ENCODE assay signal across 19 cellular contexts in the genomic region with DNA sequence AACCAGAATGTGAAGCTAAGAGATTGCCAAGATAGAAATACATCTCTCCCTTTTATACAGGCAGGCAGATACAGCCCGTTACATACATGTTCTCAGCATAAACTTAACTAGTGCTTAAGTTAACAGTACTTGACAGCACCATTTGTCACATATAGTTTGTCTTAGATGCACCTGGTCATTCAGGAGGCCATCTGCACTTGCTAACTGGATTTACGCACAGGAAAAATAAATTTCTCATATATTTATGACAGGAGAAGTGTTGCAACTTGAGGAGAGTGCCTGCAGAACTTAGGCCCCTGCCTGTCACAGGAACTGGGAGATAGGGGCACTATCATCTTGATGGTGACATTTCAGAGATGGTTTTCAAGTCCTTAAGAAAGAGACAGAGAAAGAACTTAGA.
DNase-seq lines count a peak whose midpoint lies in the region; ATAC-seq, FAIRE-seq and TF ChIP-seq lines count a peak whose summit lies in the region.
"Had no signal": no experiment of that assay in that cellular context is flagged by ENCODE, and none has a peak within 500 bp of the region (broad histone marks: within the 10 kb centered on the region; RNA-seq: fewer than 3 reads in every experiment).

No MANE protein-coding gene starts in this region.

- H3K14ac ChIP-seq in neuronal stem cell (ENCODE audit: low read length) = no peak overlapping the region

- no peak overlapping the region for H4K8ac ChIP-seq in neuronal stem cell (ENCODE audit: low read depth, low read length)

- H3K27me3 ChIP-seq in SU-DHL-6 (ENCODE audit: low read length) (no peaks in the 10 kb centered on the region), neuronal stem cell (ENCODE audit: control insufficient read depth in 3 of 3, insufficient read depth in 3 of 3, low read depth in 1 of 3, low read length in 3 of 3) (no peaks in the 10 kb centered on the region)

- H2BK12ac ChIP-seq in neuronal stem cell (ENCODE audit: low read length) = no peak overlapping the region

- no peak overlapping the region for H3K4me3 Mint-ChIP-seq in activated CD4-positive, alpha-beta memory T cell treated with anti-CD3 and anti-CD28 coated beads, Interleukin-2, amount 10 ng/mL, durations not matched to agents 7 days and 5 days
- H3K4me3 Mint-ChIP-seq: CD4-positive, alpha-beta memory T cell; GM23338; HFFc6 had no signal

- no peak for TF ChIP-seq CTCF in SU-DHL-6 (IDR thresholded peaks at IDR 0.05; ENCODE audit: insufficient read depth, low read length, poor library complexity, severe bottlenecking)

- no peaks in the 10 kb centered on the region for H3K4me1 Mint-ChIP-seq in activated CD4-positive, alpha-beta memory T cell treated with anti-CD3 and anti-CD28 coated beads, Interleukin-2, amount 10 ng/mL, durations not matched to agents 7 days and 5 days
- H3K4me1 Mint-ChIP-seq: CD4-positive, alpha-beta memory T cell had no signal

- POLR2A ChIA-PET in activated CD4-positive, alpha-beta memory T cell treated with anti-CD3 and anti-CD28 coated beads, Interleukin-2, amount 10 ng/mL, durations not matched to agents 7 days and 5 days (lab: Charles Lee) = no interaction called here

- no peak overlapping the region for H2BK15ac ChIP-seq in neuronal stem cell (ENCODE audit: low read length)

- H3K4me1 ChIP-seq in neuronal stem cell (ENCODE audit: control insufficient read depth in 2 of 2, insufficient read depth in 1 of 2, low read depth in 1 of 2, low read length in 2 of 2) = no peaks in the 10 kb centered on the region
- H3K4me1 ChIP-seq: HAP-1 had no signal

- no peaks in the 10 kb centered on the region for H3K79me1 ChIP-seq in neuronal stem cell (ENCODE audit: low read depth, low read length)

- H3K79me2 ChIP-seq in SU-DHL-6 (ENCODE audit: insufficient read depth, low read length) = no peaks in the 10 kb centered on the region

- CTCF ChIA-PET in activated CD4-positive, alpha-beta memory T cell treated with anti-CD3 and anti-CD28 coated beads, Interleukin-2, amount 10 ng/mL, durations not matched to agents 7 days and 5 days (lab: Charles Lee) = no interaction called here

- no peak overlapping the region for H2BK5ac ChIP-seq in neuronal stem cell (ENCODE audit: low read length)

- H3K27ac ChIP-seq in SU-DHL-6 (ENCODE audit: low read depth, low read length) = no peak overlapping the region
- H3K27ac ChIP-seq in neuronal stem cell (replicated peaks; ENCODE audit: low read length) = no peak overlapping the region

- H2AK5ac ChIP-seq in neuronal stem cell (ENCODE audit: low read depth, low read length) = no peak overlapping the region

- no peak overlapping the region for H2BK120ac ChIP-seq in neuronal stem cell (ENCODE audit: low read depth, low read length)

- H3K27ac Mint-ChIP-seq in activated CD4-positive, alpha-beta memory T cell treated with anti-CD3 and anti-CD28 coated beads, Interleukin-2, amount 10 ng/mL, durations not matched to agents 7 days and 5 days = no peak overlapping the region
- H3K27ac Mint-ChIP-seq: CD4-positive, alpha-beta memory T cell; GM23338; HFFc6 had no signal

- no peaks in the 10 kb centered on the region for H4K20me1 ChIP-seq in SU-DHL-6 (ENCODE audit: low read depth, low read length)

- no peaks in the 10 kb centered on the region for H3K9me2 ChIP-seq in SU-DHL-6 (replicated peaks; ENCODE audit: insufficient read depth, low read length)

- H3K9me3 ChIP-seq in SU-DHL-6 (ENCODE audit: insufficient read depth, low read length) = no peaks in the 10 kb centered on the region
- H3K9me3 ChIP-seq in neuronal stem cell (replicated peaks in 1 of 2; ENCODE audit: control insufficient read depth in 2 of 2, insufficient read depth in 1 of 2, low read depth in 1 of 2, low read length in 2 of 2) = no peaks in the 10 kb centered on the region
- H3K9me3 ChIP-seq: HAP-1 had no signal

- H3K4ac ChIP-seq in neuronal stem cell (ENCODE audit: low read length) = no peak overlapping the region

- H3K9ac ChIP-seq in SU-DHL-6 (ENCODE audit: low read length) = no peak overlapping the region
- H3K9ac ChIP-seq in neuronal stem cell (ENCODE audit: low read depth, low read length, poor library complexity) = no peak overlapping the region

- no peak overlapping the region for H3K4me3 ChIP-seq in SU-DHL-6 (ENCODE audit: insufficient read depth, low read length, poor library complexity, severe bottlenecking)
- H3K4me3 ChIP-seq in neuronal stem cell (ENCODE audit: low read length in 2 of 2) = no peak overlapping the region
- H3K4me3 ChIP-seq: GM23338, HAP-1 had no signal

- peak overlapping the region; percentile 26 for H2AFZ ChIP-seq in SU-DHL-6 (ENCODE audit: low read depth, low read length, severe bottlenecking)
- H2AFZ ChIP-seq in neuronal stem cell (ENCODE audit: low read length) = peak overlapping the region; percentile 45
- H2AFZ ChIP-seq: GM23338 had no signal

- H3K27me3 Mint-ChIP-seq in activated CD4-positive, alpha-beta memory T cell treated with anti-CD3 and anti-CD28 coated beads, Interleukin-2, amount 10 ng/mL, durations not matched to agents 7 days and 5 days = no peaks in the 10 kb centered on the region
- H3K27me3 Mint-ChIP-seq: CD4-positive, alpha-beta memory T cell had no signal

- H3K36me3 ChIP-seq in SU-DHL-6 (ENCODE audit: low read length) (no peaks in the 10 kb centered on the region), neuronal stem cell (replicated peaks in 1 of 2; ENCODE audit: control insufficient read depth in 2 of 2, insufficient read depth in 2 of 2, low read length in 2 of 2) (no peaks in the 10 kb centered on the region)
- H3K36me3 ChIP-seq: HAP-1 had no signal

- DNase-seq in HTR-8/SVneo (ENCODE audit: insufficient read length, low spot score) (no peak), SHP77 (lab: John Stamatoyannopoulos, UW) (peak; percentile 69 to 73), neuronal stem cell (ENCODE audit: low spot score) (no peak), NCI-H82 treated with DMSO at 0.1 percent for 48 hours (lab: John Stamatoyannopoulos, UW; ENCODE audit: unreplicated experiment) (no peak)
- no peak for DNase-seq in activated CD4-positive, alpha-beta memory T cell treated with anti-CD3 and anti-CD28 coated beads, Interleukin-2, amount 10 ng/mL, durations not matched to agents 7 days and 5 days
- DNase-seq in stimulated activated CD4-positive, alpha-beta T cell treated with anti-CD3 and anti-CD28 coated beads, Interleukin-15, amount 100 ng/mL, for 24 hours = no peak
- DNase-seq: C1 segment of cervical spinal cord; Calu3; CD4-positive, alpha-beta memory T cell; COR-L47; DMS53; DND-41; HFFc6 had no signal

- no peak for ATAC-seq in HG03439 (IDR thresholded peaks at IDR 0.05; ENCODE audit: unreplicated experiment)
- ATAC-seq: GM23338 had no signal

- H3K36me3 Mint-ChIP-seq in activated CD4-positive, alpha-beta memory T cell treated with anti-CD3 and anti-CD28 coated beads, Interleukin-2, amount 10 ng/mL, durations not matched to agents 7 days and 5 days (ENCODE audit: low read depth) = no peaks in the 10 kb centered on the region
- H3K36me3 Mint-ChIP-seq: CD4-positive, alpha-beta memory T cell had no signal

- H4K91ac ChIP-seq in neuronal stem cell (ENCODE audit: low read depth, low read length, poor library complexity) = no peak overlapping the region

- no peaks in the 10 kb centered on the region for H3F3A ChIP-seq in SU-DHL-6 (ENCODE audit: insufficient read depth)

- H3K23ac ChIP-seq in neuronal stem cell (ENCODE audit: low read depth, low read length, poor library complexity) = no peak overlapping the region

- H3K9me3 Mint-ChIP-seq in activated CD4-positive, alpha-beta memory T cell treated with anti-CD3 and anti-CD28 coated beads, Interleukin-2, amount 10 ng/mL, durations not matched to agents 7 days and 5 days = peaks cover 11% of the 10 kb centered on the region
- H3K9me3 Mint-ChIP-seq: GM23338 had no signal

- WGBS in neuronal stem cell (ENCODE audit: extremely low coverage in 2 of 2, insufficient read length in 2 of 2, insufficient replicate concordance in 1 of 2), 2 donors = no CpG with 5 or more reads among the region's 2 CpGs

- H3K4me2 ChIP-seq in SU-DHL-6 (ENCODE audit: low read depth, low read length, poor library complexity, severe bottlenecking) = no peak overlapping the region
- H3K4me2 ChIP-seq in neuronal stem cell (ENCODE audit: insufficient read depth, low read length, poor library complexity, severe bottlenecking) = no peak overlapping the region
- H3K4me2 ChIP-seq: GM23338 had no signal

- FAIRE-seq in HTR-8/SVneo (lab: Jason Lieb, UNC) = peak; percentile 49
- FAIRE-seq: G401.6, GM12892 had no signal

- H3K18ac ChIP-seq in neuronal stem cell (ENCODE audit: low read length) = no peak overlapping the region

Comparison
In these comparisons a context has a peak if more than half of its experiments do, and no peak if none do; other contexts are left out.
1. DNase-seq: peak in SHP77 (2 of 2); none in HTR-8/SVneo (single experiment), neuronal stem cell (single experiment), activated CD4-positive, alpha-beta memory T cell treated with anti-CD3 and anti-CD28 coated beads, Interleukin-2, amount 10 ng/mL, durations not matched to agents 7 days and 5 days (single experiment), stimulated activated CD4-positive, alpha-beta T cell treated with anti-CD3 and anti-CD28 coated beads, Interleukin-15, amount 100 ng/mL, for 24 hours (single experiment) and NCI-H82 treated with DMSO at 0.1 percent for 48 hours (single experiment).